Comparison of ENCODE assay signal across 14 cellular contexts in genomic region chr1:115925511-115925910, GRCh38. TPM values are rescaled to one million over a fixed set of nuclear protein-coding genes. Genes with fewer than 3 reads are reported as not detected.
DNase-seq lines count a peak whose midpoint lies in the region; FAIRE-seq and TF ChIP-seq lines count a peak whose summit lies in the region.
"Had no signal": no experiment of that assay in that cellular context is flagged by ENCODE, and none has a peak within 500 bp of the region (broad histone marks: within the 10 kb centered on the region; RNA-seq: fewer than 3 reads in every experiment).

No MANE protein-coding gene starts in this region.

- H3K4me3 Mint-ChIP-seq in endodermal cell: no peak overlapping the region
- H3K4me3 Mint-ChIP-seq: CD4-positive, CD25-positive, alpha-beta regulatory T cell had no signal

- H3K27ac ChIP-seq in HUES48 (ENCODE audit: low read depth, low read length) (peak overlapping the region; percentile 96), endodermal cell (ENCODE audit: low read depth, low read length) (peak overlapping the region; percentile 40), esophagus squamous epithelium (no peak overlapping the region)

- no peak for FAIRE-seq in GM19239 (lab: Jason Lieb, UNC)
- FAIRE-seq: A204.1, GM12891 had no signal

- 55 to 65% methylated on average over 3 to 6 of the region's 6 CpGs for WGBS in endodermal cell (ENCODE audit: insufficient coverage in 1 of 2, insufficient read length in 1 of 2), 2 experiments
- WGBS in esophagus squamous epithelium, 2 donors: 67 to 78% methylated on average over 3 to 6 of the region's 6 CpGs

- H3K4me1 ChIP-seq in HUES48 (ENCODE audit: control insufficient read depth, insufficient read depth, low read length): peaks cover 40% of the 10 kb centered on the region
- H3K4me1 ChIP-seq in endodermal cell (ENCODE audit: control insufficient read depth, insufficient read depth, low read length): peaks cover 12% of the 10 kb centered on the region
- peaks cover 0 to 27% (median 7%) of the 10 kb centered on the region in 3 donors for H3K4me1 ChIP-seq in esophagus squamous epithelium

- DNase-seq in NCI-H2227 treated with DMSO at 0.1 percent for 48 hours (lab: John Stamatoyannopoulos, UW) (peak; percentile 16), endodermal cell (peak; percentile 56), NCI-H2171 treated with DMSO at 0.1 percent for 48 hours (lab: John Stamatoyannopoulos, UW) (no peak), esophagus squamous epithelium (lab: John Stamatoyannopoulos, UW) (no peak), GM19239 (ENCODE audit: insufficient read length, low spot score) (no peak), KBM-7 (no peak)
- DNase-seq: Calu3; CD4-positive, CD25-positive, alpha-beta regulatory T cell; DMS 273 treated with DMSO at 0.1 percent for 48 hours had no signal

- no peak for TF ChIP-seq CTCF in endodermal cell (conservative IDR thresholded peaks at IDR 0.05)
- no peak for TF ChIP-seq CTCF in esophagus squamous epithelium (IDR thresholded peaks at IDR 0.05)

- H3K27me3 ChIP-seq in HUES48 (ENCODE audit: control insufficient read depth, insufficient read depth, low read length) (no peaks in the 10 kb centered on the region), endodermal cell (ENCODE audit: control insufficient read depth, insufficient read depth, low read length, poor library complexity, severe bottlenecking) (no peaks in the 10 kb centered on the region), esophagus squamous epithelium (no peaks in the 10 kb centered on the region)

- in situ Hi-C loops in KBM-7 (cut with MboI; ENCODE audit: low pct_unique_long_range_greater_than_20kb, low sequenced_read_pairs): no loop called here

- no peaks in the 10 kb centered on the region for H3K27me3 Mint-ChIP-seq in endodermal cell (ENCODE audit: insufficient read depth)

- TF ChIP-seq POLR2A in esophagus squamous epithelium (IDR thresholded peaks at IDR 0.05): no peak

- H3K9ac ChIP-seq in HUES48 (ENCODE audit: low read depth, low read length) (no peak overlapping the region), endodermal cell (ENCODE audit: extremely low read depth, low read length, poor library complexity, severe bottlenecking) (no peak overlapping the region)

- peaks cover 8% of the 10 kb centered on the region for H3K9me3 Mint-ChIP-seq in endodermal cell
- H3K9me3 Mint-ChIP-seq: CD4-positive, CD25-positive, alpha-beta regulatory T cell had no signal

- intact Hi-C loops in esophagus squamous epithelium (cut with DNase I): no loop called here

- H3K36me3 Mint-ChIP-seq in endodermal cell (ENCODE audit: low read depth): peaks cover 2% of the 10 kb centered on the region
- H3K36me3 Mint-ChIP-seq: CD4-positive, CD25-positive, alpha-beta regulatory T cell had no signal

- H3K36me3 ChIP-seq in HUES48 (ENCODE audit: control insufficient read depth, insufficient read depth, low read length): no peaks in the 10 kb centered on the region
- H3K36me3 ChIP-seq in endodermal cell (ENCODE audit: control insufficient read depth, insufficient read depth, low read length): no peaks in the 10 kb centered on the region
- H3K36me3 ChIP-seq in esophagus squamous epithelium: no peaks in the 10 kb centered on the region
- H3K36me3 ChIP-seq: HAP-1 had no signal

- H3K4me3 ChIP-seq in HUES48 (ENCODE audit: low read depth, low read length) (no peak overlapping the region), endodermal cell (ENCODE audit: low read length) (no peak overlapping the region), esophagus squamous epithelium (no peak overlapping the region)
- H3K4me3 ChIP-seq: HAP-1 had no signal

- H3K9me3 ChIP-seq in HUES48 (ENCODE audit: control insufficient read depth, insufficient read depth, low read length) (no peaks in the 10 kb centered on the region), endodermal cell (ENCODE audit: control insufficient read depth, low read length) (no peaks in the 10 kb centered on the region), esophagus squamous epithelium (no peaks in the 10 kb centered on the region)
- H3K9me3 ChIP-seq: HAP-1 had no signal

- peak overlapping the region; percentile 89 for H3K27ac Mint-ChIP-seq in endodermal cell
- H3K27ac Mint-ChIP-seq: CD4-positive, CD25-positive, alpha-beta regulatory T cell had no signal

- H3K4me1 Mint-ChIP-seq in endodermal cell: peaks cover 46% of the 10 kb centered on the region
- H3K4me1 Mint-ChIP-seq: CD4-positive, CD25-positive, alpha-beta regulatory T cell had no signal

RNA-seq across cellular contexts. Expression of gene SLC22A15, which starts 50.8 kb away (rescaled TPM):
- total RNA-seq in endodermal cell (10 to 100 TPM in 1 of 2 donors, 1 to 10 TPM in 1; 8.3 to 15.6 TPM), esophagus squamous epithelium (10 to 100 TPM in 1 of 4 donors, 1 to 10 TPM in 3; 7.2 to 12.0 (median 9.4) TPM)
- 4.3 TPM for polyA plus RNA-seq in endodermal cell (2013, experiment 1 of 2)
- 4.1 TPM for polyA plus RNA-seq in endodermal cell (2013, experiment 2 of 2)
- total RNA-seq: G401 had no signal

Comparison
In these comparisons a context has a peak if more than half of its experiments do, and no peak if none do; other contexts are left out.
1. H3K27ac ChIP-seq: peak in HUES48 (single experiment) and endodermal cell (single experiment); none in esophagus squamous epithelium (0 of 4).
2. DNase-seq: peak in NCI-H2227 treated with DMSO at 0.1 percent for 48 hours (single experiment) and endodermal cell (single experiment); none in NCI-H2171 treated with DMSO at 0.1 percent for 48 hours (single experiment), esophagus squamous epithelium (single experiment), GM19239 (single experiment) and KBM-7 (single experiment).